ENCODE assay signal across 24 cellular contexts in genomic region chr2:238187618-238188548, GRCh38. TPM values are rescaled to one million over a fixed set of nuclear protein-coding genes. Genes with fewer than 3 reads are reported as not detected.
A peak's percentile ranks its signal among the peaks of the same experiment; 100 is the strongest.
DNase-seq lines count a peak whose midpoint lies in the region; ATAC-seq, FAIRE-seq and TF ChIP-seq lines count a peak whose summit lies in the region.
"Had no signal": no experiment of that assay in that cellular context is flagged by ENCODE, and none has a peak within 500 bp of the region (broad histone marks: within the 10 kb centered on the region; RNA-seq: fewer than 3 reads in every experiment).

No MANE protein-coding gene starts in this region.

- ATAC-seq in HepG2 = no peak
- no peak for ATAC-seq in right lobe of liver
- ATAC-seq in WTC11 = no peak
- ATAC-seq in HG02623 (IDR thresholded peaks at IDR 0.05; ENCODE audit: unreplicated experiment) = no peak
- ATAC-seq: naive thymus-derived CD4-positive, alpha-beta T cell; psoas muscle; stimulated activated memory B cell treated with anti-CD40 and anti-IgM and Interleukin-4, amounts not matched to agents 10 μg/mL and 1 μg/mL and 100 μg/mL, for 72 hours; upper lobe of right lung had no signal

- no peaks in the 10 kb centered on the region for H3K4me1 ChIP-seq in HepG2 (ENCODE audit: insufficient read depth, low read length)
- no peaks in the 10 kb centered on the region for H3K4me1 ChIP-seq in right lobe of liver
- H3K4me1 ChIP-seq in mesodermal cell (ENCODE audit: control insufficient read depth, insufficient read depth, low read length, poor library complexity, severe bottlenecking) = no peaks in the 10 kb centered on the region
- peaks cover 0 to 6% (median 2%) of the 10 kb centered on the region in 4 donors for H3K4me1 ChIP-seq in tibial nerve
- H3K4me1 ChIP-seq: psoas muscle, upper lobe of right lung had no signal

- POLR2A ChIA-PET in HepG2 (lab: Yijun Ruan, JAX) = no interaction called here
- POLR2A ChIA-PET in WTC11 (lab: Charles Lee) = no interaction called here
- POLR2A ChIA-PET in RWPE1 (lab: Yijun Ruan, JAX; ENCODE audit: low non-redundant PET) = no interaction called here

- in situ Hi-C loops in HepG2 (cut with HindIII; ENCODE audit: extremely low pct_ligation_motif_present, low pct_unique_long_range_greater_than_20kb) = no loop called here

- TF ChIP-seq CTCF in HepG2 (CRISPR knock-in tag; IDR thresholded peaks at IDR 0.05) (no peak), right lobe of liver (IDR thresholded peaks at IDR 0.05) (no peak), tibial nerve (IDR thresholded peaks at IDR 0.05) (no peak), WTC11 (IDR thresholded peaks at IDR 0.05) (no peak), RWPE1 (conservative IDR thresholded peaks at IDR 0.05; ENCODE audit: low read depth) (no peak)

- H3K4me3 ChIP-seq in HepG2 (replicated peaks in 1 of 3; ENCODE audit: insufficient read depth in 1 of 3, low read depth in 2 of 3, low read length in 3 of 3) = no peak overlapping the region
- no peak overlapping the region for H3K4me3 ChIP-seq in right lobe of liver
- no peak overlapping the region for H3K4me3 ChIP-seq in mesodermal cell (ENCODE audit: extremely low read depth, insufficient read depth, low read length, poor library complexity, severe bottlenecking)
- H3K4me3 ChIP-seq in tibial nerve = no peak overlapping the region
- H3K4me3 ChIP-seq: coronary artery, psoas muscle, upper lobe of right lung had no signal

- no peaks in the 10 kb centered on the region for H3K79me2 ChIP-seq in HepG2 (ENCODE audit: insufficient read depth, low read length)

- H3K27me3 Mint-ChIP-seq in WTC11 (ENCODE audit: low read depth) = no peaks in the 10 kb centered on the region
- H3K27me3 Mint-ChIP-seq: activated CD4-positive, alpha-beta T cell treated with anti-CD3 and anti-CD28 coated beads, Interleukin-2, amount 10 ng/mL, durations not matched to agents 7 days and 5 days; CD4-positive, alpha-beta memory T cell; naive thymus-derived CD4-positive, alpha-beta T cell; stimulated activated memory B cell treated with anti-CD40 and anti-IgM and Interleukin-4, amounts not matched to agents 10 μg/mL and 1 μg/mL and 100 μg/mL, for 72 hours had no signal

- TF ChIP-seq POLR2A in HepG2 (IDR thresholded peaks at IDR 0.05; ENCODE audit: insufficient read depth in 1 of 2, low read depth in 2 of 2, low read length in 2 of 2) (no peak), right lobe of liver (IDR thresholded peaks at IDR 0.05) (no peak), tibial nerve (IDR thresholded peaks at IDR 0.05) (no peak)

- CTCF ChIA-PET in HepG2 (lab: Yijun Ruan, JAX; ENCODE audit: low intra/inter-chr PET ratio, low total read pairs) (no interaction called here), WTC11 (lab: Charles Lee) (interaction anchor here (1.0 kb wide), 1 partner anchor 75 kb away, joined by 3 read pairs; no protein-coding TSS in a partner anchor), RWPE1 (lab: Yijun Ruan, JAX) (interaction anchor here (0.9 kb wide), 1 partner anchor 10 kb away, joined by 4 read pairs; no protein-coding TSS in a partner anchor)

- peaks cover 85% of the 10 kb centered on the region for H3K36me3 Mint-ChIP-seq in WTC11

- H3K4me3 Mint-ChIP-seq in WTC11 = no peak overlapping the region
- H3K4me3 Mint-ChIP-seq: activated CD4-positive, alpha-beta T cell treated with anti-CD3 and anti-CD28 coated beads, Interleukin-2, amount 10 ng/mL, durations not matched to agents 7 days and 5 days; CD4-positive, alpha-beta memory T cell; naive thymus-derived CD4-positive, alpha-beta T cell; stimulated activated memory B cell treated with anti-CD40 and anti-IgM and Interleukin-4, amounts not matched to agents 10 μg/mL and 1 μg/mL and 100 μg/mL, for 72 hours had no signal

- intact Hi-C loops in HepG2 (cut with micrococcal nuclease; ENCODE audit: unreplicated experiment) (no loop called here), right lobe of liver (cut with DNase I) (no loop called here)

- BruUV-seq in HepG2 (replicated peaks; lab: Mats Ljungman, UMichigan) = no TSS peak

- no peaks in the 10 kb centered on the region for H3K4me1 Mint-ChIP-seq in WTC11
- H3K4me1 Mint-ChIP-seq: stimulated activated memory B cell treated with anti-CD40 and anti-IgM and Interleukin-4, amounts not matched to agents 10 μg/mL and 1 μg/mL and 100 μg/mL, for 72 hours had no signal

- H3K36me3 ChIP-seq in HepG2 (replicated peaks in 1 of 2; ENCODE audit: control insufficient read depth in 1 of 2, insufficient read depth in 2 of 2, low read length in 2 of 2) (peaks cover 32 to 83% of the 10 kb centered on the region in 2 experiments), right lobe of liver (peaks cover 6 to 97% (median 49%) of the 10 kb centered on the region in 4 donors), mesodermal cell (ENCODE audit: control insufficient read depth, insufficient read depth, low read length) (peaks cover 95% of the 10 kb centered on the region), tibial nerve (peaks cover 3 to 98% (median 18%) of the 10 kb centered on the region in 3 donors)

- 96% methylated on average over 17 of the region's 17 CpGs for WGBS in HepG2 (ENCODE audit: low lambda C conversion rate)
- 98% methylated on average over 5 of the region's 17 CpGs for whole genome bisulfite sequencing in right lobe of liver (ENCODE audit: insufficient coverage, low coverage, low lambda C conversion rate, missing lambda C conversion rate)
- WGBS in mesodermal cell (ENCODE audit: insufficient coverage in 2 of 2), 2 experiments = 90 to 93% methylated on average over 14 to 16 of the region's 17 CpGs
- WGBS in tibial nerve, 2 donors = 61 to 75% methylated on average over 17 of the region's 17 CpGs

- no peak for DNase-seq in HepG2 (ENCODE audit: low spot score)
- no peak for DNase-seq in right lobe of liver
- peak; percentile 25 for DNase-seq in glomerular visceral epithelial cell (ENCODE audit: extremely low spot score)
- DNase-seq in tibial nerve (ENCODE audit: low spot score in 2 of 2) = no peak
- no peak for DNase-seq in WTC11 (ENCODE audit: low spot score)
- DNase-seq in RWPE1 (ENCODE audit: low spot score) = no peak
- DNase-seq: activated CD4-positive, alpha-beta T cell treated with anti-CD3 and anti-CD28 coated beads, Interleukin-2, amount 10 ng/mL, durations not matched to agents 7 days and 5 days; activated naive CD4-positive, alpha-beta T cell treated with anti-CD3 and anti-CD28 coated beads, Interleukin-2, amount 50 U/mL, for 16 hours; CD4-positive, alpha-beta memory T cell; foreskin fibroblast; H7; naive thymus-derived CD4-positive, alpha-beta T cell; NCI-H2029 treated with DMSO at 0.1 percent for 48 hours; NCI-H510A; psoas muscle; RPMI8226; stimulated activated CD4-positive, alpha-beta T cell treated with anti-CD3 and anti-CD28 coated beads, Interleukin-12 subunit alpha, Interleukin-12 subunit beta, amount 100 ng/mL, for 4 hours; upper lobe of right lung had no signal

- H4K20me1 ChIP-seq in HepG2 (ENCODE audit: insufficient read depth, low read length) = no peaks in the 10 kb centered on the region

- TF ChIP-seq RAD21 in HepG2 (CRISPR knock-in tag; IDR thresholded peaks at IDR 0.05) = no peak

- no peak overlapping the region for H3K27ac Mint-ChIP-seq in WTC11
- H3K27ac Mint-ChIP-seq: activated CD4-positive, alpha-beta T cell treated with anti-CD3 and anti-CD28 coated beads, Interleukin-2, amount 10 ng/mL, durations not matched to agents 7 days and 5 days; stimulated activated memory B cell treated with anti-CD40 and anti-IgM and Interleukin-4, amounts not matched to agents 10 μg/mL and 1 μg/mL and 100 μg/mL, for 72 hours had no signal

- H3K9me3 ChIP-seq in HepG2 (ENCODE audit: low read length) (no peaks in the 10 kb centered on the region), right lobe of liver (no peaks in the 10 kb centered on the region), mesodermal cell (ENCODE audit: control insufficient read depth, low read length) (no peaks in the 10 kb centered on the region), tibial nerve (no peaks in the 10 kb centered on the region)
- H3K9me3 ChIP-seq: psoas muscle, upper lobe of right lung had no signal

- H2AFZ ChIP-seq in HepG2 (ENCODE audit: low read length) = no peak overlapping the region

- FAIRE-seq in HepG2 (lab: Jason Lieb, UNC) = no peak
- FAIRE-seq: endothelial cell of umbilical vein had no signal

- H3K27me3 ChIP-seq in HepG2 (ENCODE audit: control insufficient read depth in 1 of 2, insufficient read depth in 2 of 2, low read length in 2 of 2) (no peaks in the 10 kb centered on the region), right lobe of liver (no peaks in the 10 kb centered on the region), tibial nerve (no peaks in the 10 kb centered on the region)
- H3K27me3 ChIP-seq: upper lobe of right lung had no signal

- H3K27ac ChIP-seq in HepG2 (ENCODE audit: extremely low read length, insufficient read depth, low read length) = no peak overlapping the region
- no peak overlapping the region for H3K27ac ChIP-seq in right lobe of liver
- H3K27ac ChIP-seq in mesodermal cell (ENCODE audit: low read depth, low read length, severe bottlenecking) = peak overlapping the region; percentile 29
- peak overlapping the region; percentile 25 to 76 (median 48) for H3K27ac ChIP-seq in tibial nerve
- H3K27ac ChIP-seq in RWPE1 = no peak overlapping the region
- H3K27ac ChIP-seq: coronary artery, psoas muscle, upper lobe of right lung had no signal

- no peak overlapping the region for H3K9ac ChIP-seq in HepG2 (ENCODE audit: insufficient read depth, low read depth, low read length)

- no peak overlapping the region for H3K4me2 ChIP-seq in HepG2 (ENCODE audit: low read depth, low read length)

- H3K9me3 Mint-ChIP-seq in WTC11 = no peaks in the 10 kb centered on the region
- H3K9me3 Mint-ChIP-seq: activated CD4-positive, alpha-beta T cell treated with anti-CD3 and anti-CD28 coated beads, Interleukin-2, amount 10 ng/mL, durations not matched to agents 7 days and 5 days; CD4-positive, alpha-beta memory T cell; naive thymus-derived CD4-positive, alpha-beta T cell; stimulated activated memory B cell treated with anti-CD40 and anti-IgM and Interleukin-4, amounts not matched to agents 10 μg/mL and 1 μg/mL and 100 μg/mL, for 72 hours had no signal

- TF ChIP-seq EP300 in HepG2 (IDR thresholded peaks at IDR 0.05; ENCODE audit: low read depth in 2 of 2, low read length in 2 of 2) (no peak), HepG2 (CRISPR knock-in tag; IDR thresholded peaks at IDR 0.05; ENCODE audit: borderline replicate concordance) (no peak), tibial nerve (IDR thresholded peaks at IDR 0.05) (no peak)

RNA-seq across cellular contexts. Expression of gene ILKAP, which starts 15.6 kb away (rescaled TPM):
- total RNA-seq in HepG2 (2016; rRNA removed; fragmentation: Illumina TruSeq; extraction: Trizol) = 28.8 and 33.1 TPM in 2 replicates
- total RNA-seq in HepG2 (2016; cell fraction: cytosol; rRNA removed; fragmentation: Illumina TruSeq; extraction: Trizol; ENCODE audit: low read depth) = 48.9 and 49.3 TPM in 2 replicates
- total RNA-seq in HepG2 (2016; cell fraction: insoluble cytoplasmic fraction; rRNA removed; fragmentation: Illumina TruSeq; extraction: Trizol) = 29.4 and 32.7 TPM in 2 replicates
- 27.7 and 27.8 TPM in 2 replicates for total RNA-seq in HepG2 (2016; cell fraction: membrane; rRNA removed; fragmentation: Illumina TruSeq; extraction: Trizol)
- 36.5 and 38.3 TPM in 2 replicates for total RNA-seq in HepG2 (2016; cell fraction: nucleus; rRNA removed; fragmentation: Illumina TruSeq; extraction: Trizol)
- polyA plus RNA-seq in HepG2 (2011; rRNA removed) = 29.6 and 31.7 TPM in 2 replicates
- polyA plus RNA-seq in HepG2 (2011; cell fraction: cytosol; rRNA removed) = 18.8 and 19.7 TPM in 2 replicates
- polyA plus RNA-seq in HepG2 (2011; cell fraction: nucleus; rRNA removed) = 88.3 TPM in 2 replicates
- polyA plus RNA-seq in HepG2 (2012) = 20.7 and 25.1 TPM in 2 replicates
- 19.8 and 22.9 TPM in 2 replicates for polyA plus RNA-seq in HepG2 (2016; cell fraction: cytosol; fragmentation: Illumina TruSeq; extraction: Trizol; ENCODE audit: low read depth)
- 37.7 and 40.4 TPM in 2 replicates for polyA plus RNA-seq in HepG2 (2016; cell fraction: insoluble cytoplasmic fraction; fragmentation: Illumina TruSeq; extraction: Trizol; ENCODE audit: low read depth)
- 21.8 and 23.4 TPM in 2 replicates for polyA plus RNA-seq in HepG2 (2016; cell fraction: membrane; fragmentation: Illumina TruSeq; extraction: Trizol; ENCODE audit: low read depth)
- polyA plus RNA-seq in HepG2 (2016; cell fraction: nucleus; fragmentation: Illumina TruSeq; extraction: Trizol; ENCODE audit: insufficient read depth, low read depth) = 90.6 and 92.2 TPM in 2 replicates
- 19.4 and 31.8 TPM in 2 replicates for polyA minus RNA-seq in HepG2 (2011; rRNA and poly(A)+ RNA removed; ENCODE audit: low replicate concordance)
- 6.0 and 7.4 TPM in 2 replicates for polyA minus RNA-seq in HepG2 (2011; cell fraction: cytosol; rRNA and poly(A)+ RNA removed)
- 50.5 and 52.7 TPM in 2 replicates for polyA minus RNA-seq in HepG2 (2011; cell fraction: nucleus; rRNA and poly(A)+ RNA removed)
- total RNA-seq in right lobe of liver = 10 to 100 TPM in 5 of 6 experiments, 1 to 10 TPM in 1; 9.8 to 24.3 (median 16.8) TPM
- polyA plus RNA-seq in mesodermal cell (2013, experiment 1 of 2) = 30.6 TPM
- 32.2 TPM for polyA plus RNA-seq in mesodermal cell (2013, experiment 2 of 2)
- total RNA-seq in tibial nerve = 10 to 100 TPM; 40.8 to 53.1 (median 47.9) TPM
- total RNA-seq in WTC11 (2021) = 26.4 to 32.7 TPM (median 26.7 TPM) in 3 replicates

RNA-seq across cellular contexts. Expression of gene ERFE, which starts 29.1 kb away (rescaled TPM):
- not detected in 2 replicates for total RNA-seq in HepG2 (2016; rRNA removed; fragmentation: Illumina TruSeq; extraction: Trizol)
- not detected in 2 replicates for total RNA-seq in HepG2 (2016; cell fraction: cytosol; rRNA removed; fragmentation: Illumina TruSeq; extraction: Trizol; ENCODE audit: low read depth)
- not detected in 2 replicates for total RNA-seq in HepG2 (2016; cell fraction: insoluble cytoplasmic fraction; rRNA removed; fragmentation: Illumina TruSeq; extraction: Trizol)
- total RNA-seq in HepG2 (2016; cell fraction: membrane; rRNA removed; fragmentation: Illumina TruSeq; extraction: Trizol) = not detected in 2 replicates
- total RNA-seq in HepG2 (2016; cell fraction: nucleus; rRNA removed; fragmentation: Illumina TruSeq; extraction: Trizol) = not detected in 2 replicates
- polyA plus RNA-seq in HepG2 (2011; rRNA removed) = 0.05 and 0.09 TPM in 2 replicates
- polyA plus RNA-seq in HepG2 (2011; cell fraction: cytosol; rRNA removed) = 0.06 TPM in 1 of 2 replicates, not detected in the other
- polyA plus RNA-seq in HepG2 (2011; cell fraction: nucleus; rRNA removed) = 0.05 and 0.31 TPM in 2 replicates
- 0.28 TPM in 1 of 2 replicates, not detected in the other for polyA plus RNA-seq in HepG2 (2012)
- polyA plus RNA-seq in HepG2 (2016; cell fraction: cytosol; fragmentation: Illumina TruSeq; extraction: Trizol; ENCODE audit: low read depth) = not detected in 2 replicates
- polyA plus RNA-seq in HepG2 (2016; cell fraction: insoluble cytoplasmic fraction; fragmentation: Illumina TruSeq; extraction: Trizol; ENCODE audit: low read depth) = not detected in 2 replicates
- polyA plus RNA-seq in HepG2 (2016; cell fraction: membrane; fragmentation: Illumina TruSeq; extraction: Trizol; ENCODE audit: low read depth) = not detected in 2 replicates
- polyA plus RNA-seq in HepG2 (2016; cell fraction: nucleus; fragmentation: Illumina TruSeq; extraction: Trizol; ENCODE audit: insufficient read depth, low read depth) = not detected in 2 replicates
- 0.22 and 1.4 TPM in 2 replicates for polyA minus RNA-seq in HepG2 (2011; rRNA and poly(A)+ RNA removed; ENCODE audit: low replicate concordance)
- polyA minus RNA-seq in HepG2 (2011; cell fraction: cytosol; rRNA and poly(A)+ RNA removed) = not detected in 2 replicates
- 0.13 TPM in 1 of 2 replicates, not detected in the other for polyA minus RNA-seq in HepG2 (2011; cell fraction: nucleus; rRNA and poly(A)+ RNA removed)
- total RNA-seq in right lobe of liver = 1 to 10 TPM in 1 of 6 experiments, under 1 TPM in 2, not detected in 3; 0.27 to 1.4 (median 0.31) TPM
- 3.1 TPM for polyA plus RNA-seq in mesodermal cell (2013, experiment 1 of 2)
- polyA plus RNA-seq in mesodermal cell (2013, experiment 2 of 2) = 3.8 TPM
- total RNA-seq in tibial nerve = not detected
- 4.5 to 6.3 TPM (median 6.0 TPM) in 3 replicates for total RNA-seq in WTC11 (2021)
- total RNA-seq: activated CD4-positive, alpha-beta T cell treated with anti-CD3 and anti-CD28 coated beads, Interleukin-2, amount 10 ng/mL, durations not matched to agents 7 days and 5 days; CD4-positive, alpha-beta memory T cell; lung microvascular endothelial cell; upper lobe of right lung had no signal
- polyA plus RNA-seq: CD4-positive, alpha-beta memory T cell; naive thymus-derived CD4-positive, alpha-beta T cell had no signal

RNA-seq across cellular contexts. Expression of gene KLHL30, which starts 49.4 kb away (rescaled TPM):
- not detected in 2 replicates for total RNA-seq in HepG2 (2016; rRNA removed; fragmentation: Illumina TruSeq; extraction: Trizol)
- not detected in 2 replicates for total RNA-seq in HepG2 (2016; cell fraction: cytosol; rRNA removed; fragmentation: Illumina TruSeq; extraction: Trizol; ENCODE audit: low read depth)
- not detected in 2 replicates for total RNA-seq in HepG2 (2016; cell fraction: insoluble cytoplasmic fraction; rRNA removed; fragmentation: Illumina TruSeq; extraction: Trizol)
- total RNA-seq in HepG2 (2016; cell fraction: membrane; rRNA removed; fragmentation: Illumina TruSeq; extraction: Trizol) = not detected in 2 replicates
- not detected in 2 replicates for total RNA-seq in HepG2 (2016; cell fraction: nucleus; rRNA removed; fragmentation: Illumina TruSeq; extraction: Trizol)
- polyA plus RNA-seq in HepG2 (2011; rRNA removed) = 0.05 and 0.07 TPM in 2 replicates
- polyA plus RNA-seq in HepG2 (2011; cell fraction: cytosol; rRNA removed) = 0.03 and 0.05 TPM in 2 replicates
- polyA plus RNA-seq in HepG2 (2011; cell fraction: nucleus; rRNA removed) = 0.35 and 0.38 TPM in 2 replicates
- polyA plus RNA-seq in HepG2 (2012) = not detected in 2 replicates
- not detected in 2 replicates for polyA plus RNA-seq in HepG2 (2016; cell fraction: cytosol; fragmentation: Illumina TruSeq; extraction: Trizol; ENCODE audit: low read depth)
- polyA plus RNA-seq in HepG2 (2016; cell fraction: insoluble cytoplasmic fraction; fragmentation: Illumina TruSeq; extraction: Trizol; ENCODE audit: low read depth) = not detected in 2 replicates
- not detected in 2 replicates for polyA plus RNA-seq in HepG2 (2016; cell fraction: membrane; fragmentation: Illumina TruSeq; extraction: Trizol; ENCODE audit: low read depth)
- polyA plus RNA-seq in HepG2 (2016; cell fraction: nucleus; fragmentation: Illumina TruSeq; extraction: Trizol; ENCODE audit: insufficient read depth, low read depth) = not detected in 2 replicates
- polyA minus RNA-seq in HepG2 (2011; rRNA and poly(A)+ RNA removed; ENCODE audit: low replicate concordance) = 0.23 and 0.42 TPM in 2 replicates
- not detected in 2 replicates for polyA minus RNA-seq in HepG2 (2011; cell fraction: cytosol; rRNA and poly(A)+ RNA removed)
- polyA minus RNA-seq in HepG2 (2011; cell fraction: nucleus; rRNA and poly(A)+ RNA removed) = 0.12 and 0.39 TPM in 2 replicates
- under 1 TPM in 4 of 6 experiments, not detected in 2; 0.04 to 0.19 (median 0.11) TPM for total RNA-seq in right lobe of liver
- 1.1 TPM for polyA plus RNA-seq in mesodermal cell (2013, experiment 1 of 2)
- polyA plus RNA-seq in mesodermal cell (2013, experiment 2 of 2) = 1.4 TPM
- 1 to 10 TPM in 3 of 4 donors, under 1 TPM in 1; 0.63 to 2.1 (median 1.6) TPM for total RNA-seq in tibial nerve
- 0.07 TPM in 1 of 3 replicates, not detected in the others for total RNA-seq in WTC11 (2021)
- total RNA-seq: activated CD4-positive, alpha-beta T cell treated with anti-CD3 and anti-CD28 coated beads, Interleukin-2, amount 10 ng/mL, durations not matched to agents 7 days and 5 days; CD4-positive, alpha-beta memory T cell; endothelial cell of umbilical vein; lung microvascular endothelial cell; naive thymus-derived CD4-positive, alpha-beta T cell had no signal
- polyA plus RNA-seq: CD4-positive, alpha-beta memory T cell; endothelial cell of umbilical vein; naive thymus-derived CD4-positive, alpha-beta T cell had no signal

RNA-seq across cellular contexts. Expression of gene HES6, which starts 52.0 kb away (rescaled TPM):
- 59.0 and 82.8 TPM in 2 replicates for total RNA-seq in HepG2 (2016; rRNA removed; fragmentation: Illumina TruSeq; extraction: Trizol)
- total RNA-seq in HepG2 (2016; cell fraction: cytosol; rRNA removed; fragmentation: Illumina TruSeq; extraction: Trizol; ENCODE audit: low read depth) = 147 and 163 TPM in 2 replicates
- 53.8 and 85.2 TPM in 2 replicates for total RNA-seq in HepG2 (2016; cell fraction: insoluble cytoplasmic fraction; rRNA removed; fragmentation: Illumina TruSeq; extraction: Trizol)
- 185 and 209 TPM in 2 replicates for total RNA-seq in HepG2 (2016; cell fraction: membrane; rRNA removed; fragmentation: Illumina TruSeq; extraction: Trizol)
- 38.9 and 45.1 TPM in 2 replicates for total RNA-seq in HepG2 (2016; cell fraction: nucleus; rRNA removed; fragmentation: Illumina TruSeq; extraction: Trizol)
- 19.5 and 25.3 TPM in 2 replicates for polyA plus RNA-seq in HepG2 (2011; rRNA removed)
- polyA plus RNA-seq in HepG2 (2011; cell fraction: cytosol; rRNA removed) = 16.3 and 30.2 TPM in 2 replicates
- 53.7 and 55.3 TPM in 2 replicates for polyA plus RNA-seq in HepG2 (2011; cell fraction: nucleus; rRNA removed)
- polyA plus RNA-seq in HepG2 (2012) = 15.6 and 22.1 TPM in 2 replicates
- polyA plus RNA-seq in HepG2 (2016; cell fraction: cytosol; fragmentation: Illumina TruSeq; extraction: Trizol; ENCODE audit: low read depth) = 142 and 160 TPM in 2 replicates
- 56.0 and 58.7 TPM in 2 replicates for polyA plus RNA-seq in HepG2 (2016; cell fraction: insoluble cytoplasmic fraction; fragmentation: Illumina TruSeq; extraction: Trizol; ENCODE audit: low read depth)
- polyA plus RNA-seq in HepG2 (2016; cell fraction: membrane; fragmentation: Illumina TruSeq; extraction: Trizol; ENCODE audit: low read depth) = 144 and 147 TPM in 2 replicates
- 73.3 and 84.5 TPM in 2 replicates for polyA plus RNA-seq in HepG2 (2016; cell fraction: nucleus; fragmentation: Illumina TruSeq; extraction: Trizol; ENCODE audit: insufficient read depth, low read depth)
- 0.30 and 12.1 TPM in 2 replicates for polyA minus RNA-seq in HepG2 (2011; rRNA and poly(A)+ RNA removed; ENCODE audit: low replicate concordance)
- 10.4 and 11.7 TPM in 2 replicates for polyA minus RNA-seq in HepG2 (2011; cell fraction: cytosol; rRNA and poly(A)+ RNA removed)
- 3.1 and 4.4 TPM in 2 replicates for polyA minus RNA-seq in HepG2 (2011; cell fraction: nucleus; rRNA and poly(A)+ RNA removed)
- total RNA-seq in right lobe of liver = 1 to 10 TPM; 1.7 to 8.3 (median 3.8) TPM
- 12.4 TPM for polyA plus RNA-seq in mesodermal cell (2013, experiment 1 of 2)
- polyA plus RNA-seq in mesodermal cell (2013, experiment 2 of 2) = 10.9 TPM
- total RNA-seq in tibial nerve = 10 to 100 TPM in 2 of 4 donors, 1 to 10 TPM in 2; 4.4 to 18.6 (median 12.4) TPM
- total RNA-seq in WTC11 (2021) = 52.1 to 63.9 TPM (median 63.4 TPM) in 3 replicates

Comparison
In these comparisons a context has a peak if more than half of its experiments do, and no peak if none do; other contexts are left out.
1. H3K27ac ChIP-seq: peak in mesodermal cell (single experiment) and tibial nerve (4 of 4); none in HepG2 (single experiment), right lobe of liver (0 of 3) and RWPE1 (single experiment).